ENCODE assay signal across 8 cellular contexts in genomic region chr11:61899146-61899841, GRCh38. TPM values are rescaled to one million over a fixed set of nuclear protein-coding genes. Genes with fewer than 3 reads are reported as not detected.
A peak's percentile ranks its signal among the peaks of the same experiment; 100 is the strongest.
DNase-seq lines count a peak whose midpoint lies in the region; ATAC-seq and TF ChIP-seq lines count a peak whose summit lies in the region.

No MANE protein-coding gene starts in this region.

- peak overlapping the region; percentile 68 for H3K27ac Mint-ChIP-seq in T-helper 17 cell

- peak overlapping the region; percentile 63 for H3K4me3 Mint-ChIP-seq in T-helper 17 cell

- DNase-seq in G401 (ENCODE audit: low spot score) (peak; percentile 42), HFF-Myc (ENCODE audit: extremely low read depth, low read depth) (peak; percentile 29), NCI-H1694 (lab: John Stamatoyannopoulos, UW) (peak; percentile 49), T-helper 17 cell (peak; percentile 85 to 96 (median 85)), adipocyte (ENCODE audit: low read depth) (peak; percentile 84), left ventricle myocardium inferior (peak; percentile 83), sciatic nerve (ENCODE audit: low spot score) (peak; percentile 93)

- in situ Hi-C loops in G401 (cut with HindIII; ENCODE audit: low sequenced_read_pairs) = no loop called here

- H3K36me3 ChIP-seq in adipocyte (ENCODE audit: control insufficient read depth, insufficient read depth, low read length, severe bottlenecking) (peaks cover 21% of the 10 kb centered on the region), left ventricle myocardium inferior (peaks cover 19% of the 10 kb centered on the region)

- H3K9ac ChIP-seq in adipocyte (ENCODE audit: low read length) = peak overlapping the region; percentile 47

- peaks cover 13% of the 10 kb centered on the region for H3K27me3 Mint-ChIP-seq in T-helper 17 cell

- TF ChIP-seq CTCF in HFF-Myc (IDR thresholded peaks at IDR 0.05; ENCODE audit: low read depth, low read length, missing control alignments) (peak; percentile 99), left ventricle myocardium inferior (IDR thresholded peaks at IDR 0.05; ENCODE audit: borderline replicate concordance) (peak; percentile 100)

- H3K9me3 ChIP-seq in T-helper 17 cell (ENCODE audit: control insufficient read depth, low read length, poor library complexity, severe bottlenecking) (no peaks in the 10 kb centered on the region), adipocyte (ENCODE audit: control insufficient read depth, low read length) (no peaks in the 10 kb centered on the region), left ventricle myocardium inferior (replicated peaks) (no peaks in the 10 kb centered on the region)

- peaks cover 5% of the 10 kb centered on the region for H3K4me1 Mint-ChIP-seq in T-helper 17 cell

- H3K27me3 ChIP-seq in adipocyte (replicated peaks; ENCODE audit: control insufficient read depth, insufficient read depth, low read length) = no peaks in the 10 kb centered on the region
- no peaks in the 10 kb centered on the region for H3K27me3 ChIP-seq in left ventricle myocardium inferior (ENCODE audit: low read depth)

- ATAC-seq in T-helper 17 cell (peak; percentile 97), sciatic nerve (peak; percentile 86), GM21515 (IDR thresholded peaks at IDR 0.05; ENCODE audit: unreplicated experiment) (no peak)

- intact Hi-C loops in left ventricle myocardium inferior (cut with micrococcal nuclease) = loop anchor here (5.0 to 10.0 kb wide), 3 partner anchors 48 to 183 kb away; partner anchors contain the start of genes FEN1 and TMEM258
- intact Hi-C loops in sciatic nerve (cut with DNase I) = loop anchor here (2.0 to 5.0 kb wide), 2 partner anchors 48 to 184 kb away; no protein-coding TSS in a partner anchor

- H3K4me3 ChIP-seq in HFF-Myc (replicated peaks; ENCODE audit: low read depth, low read length) (no peak overlapping the region), adipocyte (ENCODE audit: low read length) (no peak overlapping the region), left ventricle myocardium inferior (no peak overlapping the region)

- peak overlapping the region; percentile 61 for H3K27ac ChIP-seq in left ventricle myocardium inferior (replicated peaks)

- H3K36me3 Mint-ChIP-seq in T-helper 17 cell (ENCODE audit: low read depth) = no peaks in the 10 kb centered on the region

- H3K4me1 ChIP-seq in adipocyte (ENCODE audit: control insufficient read depth, insufficient read depth, low read length) (peaks cover 14% of the 10 kb centered on the region), left ventricle myocardium inferior (peaks cover 22% of the 10 kb centered on the region)

RNA-seq across cellular contexts. Expression of gene FADS3, which starts 7.9 kb away (rescaled TPM):
- total RNA-seq in G401 (2014; rRNA removed; shearing (Covaris generic)) = 44.4 and 47.1 TPM in 2 replicates
- total RNA-seq in T-helper 17 cell = 10 to 100 TPM in 1 of 2 donors, 1 to 10 TPM in 1; 8.5 to 14.5 TPM
- total RNA-seq in left ventricle myocardium inferior = 65.5 TPM
- 127 TPM for total RNA-seq in sciatic nerve

RNA-seq across cellular contexts. Expression of gene RAB3IL1, which starts 18.1 kb away (rescaled TPM):
- total RNA-seq in G401 (2014; rRNA removed; shearing (Covaris generic)) = 12.4 and 19.0 TPM in 2 replicates
- not detected for total RNA-seq in T-helper 17 cell
- total RNA-seq in left ventricle myocardium inferior = 9.5 TPM
- total RNA-seq in sciatic nerve = 70.5 TPM

RNA-seq across cellular contexts. Expression of gene BEST1, which starts 50.9 kb away (rescaled TPM):
- total RNA-seq in G401 (2014; rRNA removed; shearing (Covaris generic)) = 0.10 and 0.18 TPM in 2 replicates
- total RNA-seq in T-helper 17 cell = under 1 TPM; 0.26 to 0.35 TPM
- 0.58 TPM for total RNA-seq in left ventricle myocardium inferior
- 31.3 TPM for total RNA-seq in sciatic nerve

Comparison
In these comparisons a context has a peak if more than half of its experiments do, and no peak if none do; other contexts are left out.
1. DNase-seq: peak in every context shown above with its lines; median percentile 93 in sciatic nerve; 85 in T-helper 17 cell; 84 in adipocyte; 83 in left ventricle myocardium inferior; 49 in NCI-H1694; 42 in G401; 29 in HFF-Myc.
2. RNA of gene RAB3IL1, which starts 18.1 kb away (total RNA-seq): 70.5 TPM in sciatic nerve (single experiment), 12.4 to 19.0 TPM in G401 and 9.5 TPM in left ventricle myocardium inferior (single experiment); not detected in T-helper 17 cell; every median in the first group is over 10 times any median in the second.
3. RNA of gene BEST1, which starts 50.9 kb away (total RNA-seq): 31.3 TPM in sciatic nerve (single experiment); 0.58 TPM in left ventricle myocardium inferior (single experiment), 0.26 to 0.35 TPM in T-helper 17 cell and 0.10 to 0.18 TPM in G401; every median in the first group is over 10 times any median in the second.